In the genomic region with DNA sequence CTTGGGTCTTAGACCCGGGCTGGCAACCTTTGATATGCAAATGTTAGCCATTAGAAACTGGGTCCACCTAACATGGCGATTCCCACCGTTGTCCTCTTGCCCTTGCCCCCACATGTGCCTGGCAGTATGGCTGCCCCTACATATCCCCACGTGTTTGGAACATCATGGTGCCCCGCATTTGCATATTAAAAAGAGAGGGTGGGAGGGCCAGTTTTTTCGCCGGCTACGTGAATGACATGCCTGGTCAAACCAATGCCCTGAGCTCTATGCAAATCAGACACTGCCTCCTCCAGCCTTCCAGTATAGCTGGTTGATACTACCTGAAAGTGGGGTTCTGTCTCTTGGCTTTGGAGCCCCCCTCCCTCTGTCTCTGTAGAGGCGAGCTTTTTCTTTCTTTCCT, we compare ENCODE assay signal across 1 cellular context.
A peak's percentile ranks its signal among the peaks of the same experiment; 100 is the strongest.
TF ChIP-seq lines count a peak whose summit lies in the region.

No MANE protein-coding gene starts in this region.

TF ChIP-seq in K562, 482 proteins besides CTCF, POLR2A, EP300 and RAD21:
- TF ChIP-seq YY1 (IDR thresholded peaks at IDR 0.05; ENCODE audit: borderline replicate concordance in 1 of 3, control insufficient read depth in 1 of 3, extremely low read depth in 1 of 3, insufficient read depth in 3 of 3, insufficient read length in 1 of 3, insufficient replicate concordance in 2 of 3, low read depth in 1 of 3, low read length in 2 of 3) (peak in 2 of 3 experiments; percentile 52 to 74), TCF7L2 (IDR thresholded peaks at IDR 0.05; ENCODE audit: low read depth, low read length) (no peak), SMARCA5 (IDR thresholded peaks at IDR 0.05) (no peak), MYC (IDR thresholded peaks at IDR 0.05; ENCODE audit: low read depth, low read length) (peak; percentile 76), MYC (CRISPR knock-in tag; IDR thresholded peaks at IDR 0.05; ENCODE audit: borderline replicate concordance, low read depth) (no peak), EP400 (IDR thresholded peaks at IDR 0.05) (peak; percentile 58)
- TF ChIP-seq, protein P1, sequence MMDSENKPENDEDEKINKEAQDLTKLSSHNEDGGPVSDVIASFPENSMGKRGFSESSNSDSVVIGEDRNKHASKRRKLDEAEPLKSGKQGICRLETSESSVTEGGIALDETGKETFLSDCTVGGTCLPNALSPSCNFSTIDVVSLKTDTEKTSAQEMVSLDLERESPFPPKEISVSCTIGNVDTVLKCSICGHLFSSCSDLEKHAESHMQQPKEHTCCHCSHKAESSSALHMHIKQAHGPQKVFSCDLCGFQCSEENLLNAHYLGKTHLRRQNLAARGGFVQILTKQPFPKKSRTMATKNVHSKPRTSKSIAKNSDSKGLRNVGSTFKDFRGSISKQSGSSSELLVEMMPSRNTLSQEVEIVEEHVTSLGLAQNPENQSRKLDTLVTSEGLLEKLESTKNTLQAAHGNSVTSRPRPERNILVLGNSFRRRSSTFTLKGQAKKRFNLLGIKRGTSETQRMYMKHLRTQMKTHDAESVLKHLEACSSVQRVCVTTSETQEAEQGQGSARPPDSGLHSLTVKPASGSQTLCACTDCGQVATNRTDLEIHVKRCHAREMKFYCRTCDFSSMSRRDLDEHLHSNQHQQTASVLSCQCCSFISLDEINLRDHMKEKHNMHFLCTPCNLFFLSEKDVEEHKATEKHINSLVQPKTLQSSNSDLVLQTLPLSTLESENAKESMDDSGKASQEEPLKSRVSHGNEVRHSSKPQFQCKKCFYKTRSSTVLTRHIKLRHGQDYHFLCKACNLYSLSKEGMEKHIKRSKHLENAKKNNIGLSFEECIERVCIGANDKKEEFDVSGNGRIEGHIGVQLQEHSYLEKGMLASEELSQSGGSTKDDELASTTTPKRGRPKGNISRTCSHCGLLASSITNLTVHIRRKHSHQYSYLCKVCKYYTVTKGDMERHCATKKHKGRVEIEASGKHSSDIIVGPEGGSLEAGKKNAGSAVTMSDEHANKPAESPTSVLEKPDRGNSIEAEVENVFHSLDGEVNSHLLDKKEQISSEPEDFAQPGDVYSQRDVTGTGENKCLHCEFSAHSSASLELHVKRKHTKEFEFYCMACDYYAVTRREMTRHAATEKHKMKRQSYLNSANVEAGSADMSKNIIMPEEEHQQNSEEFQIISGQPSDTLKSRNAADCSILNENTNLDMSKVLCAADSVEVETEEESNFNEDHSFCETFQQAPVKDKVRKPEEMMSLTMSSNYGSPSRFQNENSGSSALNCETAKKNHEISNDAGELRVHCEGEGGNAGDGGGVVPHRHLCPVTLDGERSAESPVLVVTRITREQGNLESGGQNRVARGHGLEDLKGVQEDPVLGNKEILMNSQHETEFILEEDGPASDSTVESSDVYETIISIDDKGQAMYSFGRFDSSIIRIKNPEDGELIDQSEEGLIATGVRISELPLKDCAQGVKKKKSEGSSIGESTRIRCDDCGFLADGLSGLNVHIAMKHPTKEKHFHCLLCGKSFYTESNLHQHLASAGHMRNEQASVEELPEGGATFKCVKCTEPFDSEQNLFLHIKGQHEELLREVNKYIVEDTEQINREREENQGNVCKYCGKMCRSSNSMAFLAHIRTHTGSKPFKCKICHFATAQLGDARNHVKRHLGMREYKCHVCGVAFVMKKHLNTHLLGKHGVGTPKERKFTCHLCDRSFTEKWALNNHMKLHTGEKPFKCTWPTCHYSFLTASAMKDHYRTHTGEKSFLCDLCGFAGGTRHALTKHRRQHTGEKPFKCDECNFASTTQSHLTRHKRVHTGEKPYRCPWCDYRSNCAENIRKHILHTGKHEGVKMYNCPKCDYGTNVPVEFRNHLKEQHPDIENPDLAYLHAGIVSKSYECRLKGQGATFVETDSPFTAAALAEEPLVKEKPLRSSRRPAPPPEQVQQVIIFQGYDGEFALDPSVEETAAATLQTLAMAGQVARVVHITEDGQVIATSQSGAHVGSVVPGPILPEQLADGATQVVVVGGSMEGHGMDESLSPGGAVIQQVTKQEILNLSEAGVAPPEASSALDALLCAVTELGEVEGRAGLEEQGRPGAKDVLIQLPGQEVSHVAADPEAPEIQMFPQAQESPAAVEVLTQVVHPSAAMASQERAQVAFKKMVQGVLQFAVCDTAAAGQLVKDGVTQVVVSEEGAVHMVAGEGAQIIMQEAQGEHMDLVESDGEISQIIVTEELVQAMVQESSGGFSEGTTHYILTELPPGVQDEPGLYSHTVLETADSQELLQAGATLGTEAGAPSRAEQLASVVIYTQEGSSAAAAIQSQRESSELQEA (IDR thresholded peaks at IDR 0.05; ENCODE audit: low read depth), result no peak
- TF ChIP-seq, protein P2, sequence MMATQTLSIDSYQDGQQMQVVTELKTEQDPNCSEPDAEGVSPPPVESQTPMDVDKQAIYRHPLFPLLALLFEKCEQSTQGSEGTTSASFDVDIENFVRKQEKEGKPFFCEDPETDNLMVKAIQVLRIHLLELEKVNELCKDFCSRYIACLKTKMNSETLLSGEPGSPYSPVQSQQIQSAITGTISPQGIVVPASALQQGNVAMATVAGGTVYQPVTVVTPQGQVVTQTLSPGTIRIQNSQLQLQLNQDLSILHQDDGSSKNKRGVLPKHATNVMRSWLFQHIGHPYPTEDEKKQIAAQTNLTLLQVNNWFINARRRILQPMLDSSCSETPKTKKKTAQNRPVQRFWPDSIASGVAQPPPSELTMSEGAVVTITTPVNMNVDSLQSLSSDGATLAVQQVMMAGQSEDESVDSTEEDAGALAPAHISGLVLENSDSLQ (IDR thresholded peaks at IDR 0.05), result peak; percentile 78; the same call in 1 of the 2 replicates
- TF ChIP-seq, protein P3, sequence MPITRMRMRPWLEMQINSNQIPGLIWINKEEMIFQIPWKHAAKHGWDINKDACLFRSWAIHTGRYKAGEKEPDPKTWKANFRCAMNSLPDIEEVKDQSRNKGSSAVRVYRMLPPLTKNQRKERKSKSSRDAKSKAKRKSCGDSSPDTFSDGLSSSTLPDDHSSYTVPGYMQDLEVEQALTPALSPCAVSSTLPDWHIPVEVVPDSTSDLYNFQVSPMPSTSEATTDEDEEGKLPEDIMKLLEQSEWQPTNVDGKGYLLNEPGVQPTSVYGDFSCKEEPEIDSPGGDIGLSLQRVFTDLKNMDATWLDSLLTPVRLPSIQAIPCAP (CRISPR knock-in tag; IDR thresholded peaks at IDR 0.05; ENCODE audit: borderline replicate concordance), result no peak
